Comparison of ENCODE assay signal across 8 cellular contexts in genomic region chr14:23551266-23552028, GRCh38. TPM values are rescaled to one million over a fixed set of nuclear protein-coding genes. Genes with fewer than 3 reads are reported as not detected.
DNase-seq lines count a peak whose midpoint lies in the region; ATAC-seq and TF ChIP-seq lines count a peak whose summit lies in the region.

ZFHX2 (minus strand) TSS chr14:23551765; CDS start chr14:23535325, 16,440 bp downstream.

- H3K9me3 Mint-ChIP-seq in activated CD8-positive, alpha-beta T cell treated with anti-CD3 and anti-CD28 coated beads for 36 hours, result no peaks in the 10 kb centered on the region
- H3K9me3 Mint-ChIP-seq in effector memory CD8-positive, alpha-beta T cell, result no peaks in the 10 kb centered on the region

- no peak for TF ChIP-seq CTCF in activated CD8-positive, alpha-beta T cell treated with anti-CD3 and anti-CD28 coated beads for 36 hours (IDR thresholded peaks at IDR 0.05)

- intact Hi-C loops in activated CD8-positive, alpha-beta T cell treated with anti-CD3 and anti-CD28 coated beads for 36 hours (cut with micrococcal nuclease), result no loop called here

- peaks cover 1% of the 10 kb centered on the region for H3K36me3 Mint-ChIP-seq in activated CD8-positive, alpha-beta T cell treated with anti-CD3 and anti-CD28 coated beads for 36 hours (ENCODE audit: low read depth)
- peaks cover 9% of the 10 kb centered on the region for H3K36me3 Mint-ChIP-seq in effector memory CD8-positive, alpha-beta T cell (ENCODE audit: insufficient read depth)

- H3K27ac Mint-ChIP-seq in activated CD8-positive, alpha-beta T cell treated with anti-CD3 and anti-CD28 coated beads for 36 hours, result peak within 1 kb of the TSS; percentile 84
- peak within 1 kb of the TSS in 1 of 2 donors; percentile 81 for H3K27ac Mint-ChIP-seq in effector memory CD8-positive, alpha-beta T cell

- CTCF ChIA-PET in activated CD8-positive, alpha-beta T cell treated with anti-CD3 and anti-CD28 coated beads for 36 hours (lab: Charles Lee), result interaction anchor here (0.6 to 13.7 kb wide), 6 partner anchors 9 to 71 kb away, joined by 3 to 291 read pairs (median 6); no protein-coding TSS in a partner anchor

- POLR2A ChIA-PET in activated CD8-positive, alpha-beta T cell treated with anti-CD3 and anti-CD28 coated beads for 36 hours (lab: Charles Lee), result interaction anchor here (0.5 to 2.1 kb wide), 4 partner anchors 70 to 229 kb away, joined by 3 to 6 read pairs (median 3); partner anchors contain the start of gene PABPN1

- DNase-seq in Ammon's horn (ENCODE audit: low spot score) (peak; percentile 87), HS-27A (ENCODE audit: low read depth) (peak; percentile 61), NCI-H82 (lab: John Stamatoyannopoulos, UW) (peak; percentile 91), mesenteric fat pad (ENCODE audit: low spot score) (peak; percentile 94)
- peak; percentile 89 for DNase-seq in activated CD8-positive, alpha-beta T cell treated with anti-CD3 and anti-CD28 coated beads for 36 hours
- peak; percentile 48 to 49 (median 48) for DNase-seq in effector memory CD8-positive, alpha-beta T cell
- DNase-seq in stimulated activated CD8-positive, alpha-beta memory T cell treated with anti-CD3 and anti-CD28 coated beads, Interleukin-12 subunit alpha, Interleukin-12 subunit beta, amount 100 ng/mL, for 4 hours (ENCODE audit: low read depth), result peak; percentile 73

- H3K27me3 Mint-ChIP-seq in activated CD8-positive, alpha-beta T cell treated with anti-CD3 and anti-CD28 coated beads for 36 hours, result no peaks in the 10 kb centered on the region
- no peaks in the 10 kb centered on the region for H3K27me3 Mint-ChIP-seq in effector memory CD8-positive, alpha-beta T cell

- H3K4me1 Mint-ChIP-seq in activated CD8-positive, alpha-beta T cell treated with anti-CD3 and anti-CD28 coated beads for 36 hours (ENCODE audit: low read depth), result peaks cover 7% of the 10 kb centered on the region
- peaks cover 8% of the 10 kb centered on the region in 2 donors for H3K4me1 Mint-ChIP-seq in effector memory CD8-positive, alpha-beta T cell (ENCODE audit: low read depth in 2 of 2)

- peak; percentile 43 for ATAC-seq in GM19328 (IDR thresholded peaks at IDR 0.05; ENCODE audit: unreplicated experiment)
- peak; percentile 68 for ATAC-seq in activated CD8-positive, alpha-beta T cell treated with anti-CD3 and anti-CD28 coated beads for 36 hours
- peak; percentile 48 for ATAC-seq in effector memory CD8-positive, alpha-beta T cell (replicated peaks)

- H3K4me3 Mint-ChIP-seq in activated CD8-positive, alpha-beta T cell treated with anti-CD3 and anti-CD28 coated beads for 36 hours, result no peak within 1 kb of the TSS
- H3K4me3 Mint-ChIP-seq in effector memory CD8-positive, alpha-beta T cell, result no peak within 1 kb of the TSS

RNA-seq across cellular contexts. Expression of gene ZFHX2, which starts in this region (rescaled TPM):
- 1 to 10 TPM in 1 of 2 experiments, under 1 TPM in 1; 0.78 to 1.0 TPM for total RNA-seq in activated CD8-positive, alpha-beta T cell treated with anti-CD3 and anti-CD28 coated beads for 36 hours
- 3.1 TPM for total RNA-seq in mesenteric fat pad

Comparison
In these comparisons a context has a peak if more than half of its experiments do, and no peak if none do; other contexts are left out.
1. Peak in every context shown above with its lines: DNase-seq and ATAC-seq.